ENCODE assay signal across 20 cellular contexts in the genomic region with DNA sequence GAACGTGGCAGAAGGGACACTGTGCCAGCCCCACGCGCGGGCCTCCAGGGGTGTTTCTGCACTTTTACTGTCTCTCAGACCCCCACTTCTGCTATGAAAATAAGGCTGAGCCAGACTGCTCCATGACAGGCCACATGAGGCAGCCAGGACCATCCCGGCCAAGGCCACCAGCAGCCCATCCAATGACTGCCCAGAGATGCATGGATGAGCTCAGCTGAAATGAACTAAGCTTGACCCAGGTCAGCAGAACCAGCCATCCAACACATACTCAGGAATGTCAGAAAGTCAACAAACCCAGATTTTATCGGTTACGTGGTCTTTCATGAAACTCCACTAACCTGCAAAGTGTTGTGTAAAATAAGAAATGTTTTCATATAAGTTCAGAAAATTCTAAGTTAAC. TPM values are rescaled to one million over a fixed set of nuclear protein-coding genes. Genes with fewer than 3 reads are reported as not detected.
DNase-seq lines count a peak whose midpoint lies in the region; ATAC-seq and TF ChIP-seq lines count a peak whose summit lies in the region.
"Had no signal": no experiment of that assay in that cellular context is flagged by ENCODE, and none has a peak within 500 bp of the region (broad histone marks: within the 10 kb centered on the region; RNA-seq: fewer than 3 reads in every experiment).

No MANE protein-coding gene starts in this region.

- no peak overlapping the region for H2BK120ac ChIP-seq in mesenchymal stem cell (ENCODE audit: low read depth, low read length)

- in situ Hi-C loops in Caki2 (cut with HindIII; ENCODE audit: low pct_unique_long_range_greater_than_20kb, low sequenced_read_pairs), result no loop called here

- H3K4me2 ChIP-seq in mesenchymal stem cell (ENCODE audit: low read length, poor library complexity, severe bottlenecking), result no peak overlapping the region

- no peak overlapping the region for H3K14ac ChIP-seq in mesenchymal stem cell (ENCODE audit: low read length in 2 of 2)

- no peak overlapping the region for H2AK5ac ChIP-seq in mesenchymal stem cell (ENCODE audit: low read length, severe bottlenecking)

- ATAC-seq in activated T-cell treated with anti-CD3 and anti-CD28 coated beads, Interleukin-2, amount 50 U/mL, for 4 hours, result no peak
- ATAC-seq: GM12878 had no signal

- DNase-seq in Caki2 (ENCODE audit: low read depth) (peak; percentile 76), HuH-7.5 (ENCODE audit: low spot score) (peak; percentile 55), glomerular visceral epithelial cell (ENCODE audit: extremely low spot score) (peak; percentile 83), mesenchymal stem cell (no peak), colonic mucosa (no peak), GM10248 (ENCODE audit: extremely low spot score) (no peak)
- no peak for DNase-seq in activated T-cell treated with anti-CD3 and anti-CD28 coated beads, Interleukin-2, amount 50 U/mL, for 4 hours
- DNase-seq: BE2C, KG1, NCI-H1105, NCI-H2029 treated with DMSO at 0.1 percent for 48 hours, NCI-H2171 treated with DMSO at 0.1 percent for 48 hours, NCI-H446, NCI-H526 treated with DMSO at 0.1 percent for 48 hours, OCI-M1, Right ventricle myocardium superior, SW 1271 had no signal

- 81% methylated on average over 5 of the region's 7 CpGs for WGBS in mesenchymal stem cell

- TF ChIP-seq CTCF in colonic mucosa (IDR thresholded peaks at IDR 0.05) (no peak), GM10248 (IDR thresholded peaks at IDR 0.05; ENCODE audit: control extremely low read depth, extremely low read depth, low read depth, missing control alignments) (no peak)

- no peak overlapping the region for H2BK5ac ChIP-seq in mesenchymal stem cell (ENCODE audit: low read depth, low read length, poor library complexity, severe bottlenecking)

- H3K4me3 Mint-ChIP-seq in activated T-cell treated with anti-CD3 and anti-CD28 coated beads, Interleukin-2, amount 50 U/mL, for 4 hours, result no peak overlapping the region

- H3K9ac ChIP-seq in mesenchymal stem cell (ENCODE audit: low read length), result no peak overlapping the region
- H3K9ac ChIP-seq in colonic mucosa (ENCODE audit: low read depth in 2 of 2, low read length in 2 of 2), result no peak overlapping the region

- H4K91ac ChIP-seq in mesenchymal stem cell (ENCODE audit: low read length), result no peak overlapping the region

- H3K18ac ChIP-seq in mesenchymal stem cell (ENCODE audit: low read depth in 1 of 2, low read length in 2 of 2), result no peak overlapping the region

- H3K9me3 Mint-ChIP-seq in activated T-cell treated with anti-CD3 and anti-CD28 coated beads, Interleukin-2, amount 50 U/mL, for 4 hours, result peaks cover 16% of the 10 kb centered on the region

- intact Hi-C loops in colonic mucosa (cut with DNase I), result no loop called here

- peaks cover 10% of the 10 kb centered on the region for H3K27me3 Mint-ChIP-seq in activated T-cell treated with anti-CD3 and anti-CD28 coated beads, Interleukin-2, amount 50 U/mL, for 4 hours (ENCODE audit: low read depth)

- H3K36me3 Mint-ChIP-seq in activated T-cell treated with anti-CD3 and anti-CD28 coated beads, Interleukin-2, amount 50 U/mL, for 4 hours (ENCODE audit: insufficient read depth), result no peaks in the 10 kb centered on the region

- POLR2A ChIA-PET in GM10248 (lab: Yijun Ruan, JAX), result no interaction called here

- H3K27me3 ChIP-seq in mesenchymal stem cell (ENCODE audit: control insufficient read depth in 1 of 2, insufficient read depth in 1 of 2, low read length in 2 of 2) (peaks cover 12 to 16% of the 10 kb centered on the region in 2 experiments), colonic mucosa (no peaks in the 10 kb centered on the region)
- H3K27me3 ChIP-seq: BE2C had no signal

- no peak overlapping the region for H2BK15ac ChIP-seq in mesenchymal stem cell (ENCODE audit: low read depth, poor library complexity, severe bottlenecking)

- CTCF ChIA-PET in GM10248 (lab: Yijun Ruan, JAX), result no interaction called here

- H3K23ac ChIP-seq in mesenchymal stem cell (ENCODE audit: low read length in 2 of 2), result no peak overlapping the region

- no peaks in the 10 kb centered on the region for H3K4me1 Mint-ChIP-seq in activated T-cell treated with anti-CD3 and anti-CD28 coated beads, Interleukin-2, amount 50 U/mL, for 4 hours (ENCODE audit: low read depth)

- H3K79me1 ChIP-seq in mesenchymal stem cell (replicated peaks; ENCODE audit: low read length, poor library complexity, severe bottlenecking), result no peaks in the 10 kb centered on the region

- no peak overlapping the region for H4K8ac ChIP-seq in mesenchymal stem cell (ENCODE audit: low read length)

- H2BK12ac ChIP-seq in mesenchymal stem cell (ENCODE audit: low read length in 2 of 2), result no peak overlapping the region

- H3K9me3 ChIP-seq in mesenchymal stem cell (ENCODE audit: control insufficient read depth, low read length) (peaks cover 15% of the 10 kb centered on the region), colonic mucosa (no peaks in the 10 kb centered on the region)
- H3K9me3 ChIP-seq: BE2C had no signal

- no peaks in the 10 kb centered on the region for H3K36me3 ChIP-seq in mesenchymal stem cell (ENCODE audit: control insufficient read depth in 1 of 2, insufficient read depth in 2 of 2, low read depth in 1 of 2, low read length in 2 of 2)
- H3K36me3 ChIP-seq in colonic mucosa, result no peaks in the 10 kb centered on the region
- H3K36me3 ChIP-seq: BE2C had no signal

- H3K4me3 ChIP-seq in mesenchymal stem cell (ENCODE audit: insufficient read depth in 1 of 2, low read depth in 1 of 2, low read length in 2 of 2), result no peak overlapping the region
- H3K4me3 ChIP-seq in colonic mucosa, result no peak overlapping the region
- H3K4me3 ChIP-seq: GM12878, SK-N-MC had no signal

- H3K4me1 ChIP-seq in mesenchymal stem cell (ENCODE audit: control insufficient read depth, insufficient read depth, low read depth, low read length), result no peaks in the 10 kb centered on the region
- H3K4me1 ChIP-seq in colonic mucosa, result no peaks in the 10 kb centered on the region
- H3K4me1 ChIP-seq: BE2C had no signal

- H3K4ac ChIP-seq in mesenchymal stem cell (ENCODE audit: low read depth in 1 of 2, low read length in 2 of 2), result no peak overlapping the region

- H2AFZ ChIP-seq in mesenchymal stem cell (ENCODE audit: low read depth, low read length), result no peak overlapping the region

- H3K27ac ChIP-seq in mesenchymal stem cell (ENCODE audit: low read length, poor library complexity, severe bottlenecking) (peak overlapping the region; percentile 24), colonic mucosa (no peak overlapping the region)
- H3K27ac ChIP-seq: SK-N-MC had no signal

RNA-seq across cellular contexts. Expression of a gene that starts 51.2 kb away (rescaled TPM):
- not detected in 2 replicates for total RNA-seq in Caki2 (2014; rRNA removed; shearing (Covaris generic); ENCODE audit: low replicate concordance)
- not detected for polyA plus RNA-seq in mesenchymal stem cell (2013, experiment 1 of 2)
- not detected for polyA plus RNA-seq in mesenchymal stem cell (2013, experiment 2 of 2)
- total RNA-seq in colonic mucosa, result not detected
- total RNA-seq in activated T-cell treated with anti-CD3 and anti-CD28 coated beads, Interleukin-2, amount 50 U/mL, for 4 hours, result not detected
- total RNA-seq: GM12878, Right ventricle myocardium superior, RPMI7951 had no signal
- polyA plus RNA-seq: GM12878 had no signal

Comparison
In these comparisons a context has a peak if more than half of its experiments do, and no peak if none do; other contexts are left out.
1. DNase-seq: peak in Caki2 (single experiment), HuH-7.5 (single experiment) and glomerular visceral epithelial cell (single experiment); none in mesenchymal stem cell (single experiment), colonic mucosa (single experiment), GM10248 (single experiment) and activated T-cell treated with anti-CD3 and anti-CD28 coated beads, Interleukin-2, amount 50 U/mL, for 4 hours (single experiment).